Comparison of ENCODE assay signal across 15 cellular contexts in genomic region chr19:41911889-41912731, GRCh38. TPM values are rescaled to one million over a fixed set of nuclear protein-coding genes. Genes with fewer than 3 reads are reported as not detected.
DNase-seq lines count a peak whose midpoint lies in the region; ATAC-seq and TF ChIP-seq lines count a peak whose summit lies in the region.
"Had no signal": no experiment of that assay in that cellular context is flagged by ENCODE, and none has a peak within 500 bp of the region (broad histone marks: within the 10 kb centered on the region; RNA-seq: fewer than 3 reads in every experiment).

No MANE protein-coding gene starts in this region.

- H3K4me3 ChIP-seq in GM23338 (peak overlapping the region; percentile 54), mucosa of descending colon (no peak overlapping the region), mammary epithelial cell (replicated peaks in 1 of 3; ENCODE audit: insufficient read depth in 1 of 3, low read depth in 2 of 3, low read length in 3 of 3) (no peak overlapping the region)
- H3K4me3 ChIP-seq: smooth muscle cell, thyroid gland had no signal

- DNase-seq in DMS 273 (lab: John Stamatoyannopoulos, UW; ENCODE audit: unreplicated experiment) (peak; percentile 40), DMS 273 treated with DMSO at 0.1 percent for 48 hours (lab: John Stamatoyannopoulos, UW) (no peak), GM23338 (ENCODE audit: low spot score) (no peak), mucosa of descending colon (no peak), DMS153 treated with DMSO at 0.1 percent for 48 hours (lab: John Stamatoyannopoulos, UW; ENCODE audit: unreplicated experiment) (no peak), mammary epithelial cell (no peak), GDM1 (lab: John Stamatoyannopoulos, UW) (no peak)
- DNase-seq: HCEC 1CT, NCI-H1436, thyroid gland had no signal

- dilution Hi-C loops in mammary epithelial cell (cut with HindIII; ENCODE audit: low sequenced_read_pairs), result no loop called here

- H3K79me2 ChIP-seq in GM23338 (replicated peaks; ENCODE audit: insufficient read depth) (no peaks in the 10 kb centered on the region), mammary epithelial cell (ENCODE audit: insufficient read depth, low read length) (no peaks in the 10 kb centered on the region)

- peak overlapping the region; percentile 67 for H3K4me3 Mint-ChIP-seq in GM23338
- peak overlapping the region; percentile 52 for H3K4me3 Mint-ChIP-seq in activated naive CD8-positive, alpha-beta T cell

- no peak overlapping the region for H3K9ac ChIP-seq in mammary epithelial cell (ENCODE audit: insufficient read depth, low read length)

- no TSS peak for BruUV-seq in mammary epithelial cell (replicated peaks; lab: Mats Ljungman, UMichigan)

- H3K27ac ChIP-seq in GM23338 (ENCODE audit: low read depth) (no peak overlapping the region), mammary epithelial cell (ENCODE audit: insufficient read depth, low read depth, low read length) (no peak overlapping the region)
- H3K27ac ChIP-seq: 22Rv1, thyroid gland had no signal

- WGBS in mammary epithelial cell (ENCODE audit: low coverage, missing lambda C conversion rate), result 31% methylated on average over 24 of the region's 29 CpGs

- no peak for TF ChIP-seq CTCF in GM23338 (conservative IDR thresholded peaks at IDR 0.05; ENCODE audit: low read depth in 2 of 2)
- no peak for TF ChIP-seq CTCF in mucosa of descending colon (IDR thresholded peaks at IDR 0.05)
- no peak for TF ChIP-seq CTCF in mammary epithelial cell (conservative IDR thresholded peaks at IDR 0.05 in 1 of 2, IDR thresholded peaks at IDR 0.05 in 1 of 2; ENCODE audit: extremely low read depth in 1 of 2, insufficient read depth in 1 of 2, low read depth in 1 of 2, low read length in 2 of 2)

- H2AFZ ChIP-seq in GM23338, result no peak overlapping the region
- no peak overlapping the region for H2AFZ ChIP-seq in mammary epithelial cell (ENCODE audit: low read depth, low read length)

- H3K27ac Mint-ChIP-seq in GM23338, result no peak overlapping the region
- H3K27ac Mint-ChIP-seq in activated naive CD8-positive, alpha-beta T cell, result peak overlapping the region; percentile 10

- 0 out of 3 replicates have a peak, but pooled peaks cover 3% of the 10 kb centered on the region for H3K9me3 Mint-ChIP-seq in GM23338
- no peaks in the 10 kb centered on the region for H3K9me3 Mint-ChIP-seq in activated naive CD8-positive, alpha-beta T cell (ENCODE audit: low read depth)

- H3K9me3 ChIP-seq in mucosa of descending colon, result no peaks in the 10 kb centered on the region
- H3K9me3 ChIP-seq in mammary epithelial cell (replicated peaks; ENCODE audit: insufficient read depth, low read length), result no peaks in the 10 kb centered on the region
- H3K9me3 ChIP-seq: thyroid gland had no signal

- H3K36me3 Mint-ChIP-seq in GM23338 (ENCODE audit: low read depth), result no peaks in the 10 kb centered on the region; the same call in 2 of the 3 replicates
- no peaks in the 10 kb centered on the region for H3K36me3 Mint-ChIP-seq in activated naive CD8-positive, alpha-beta T cell

- ATAC-seq in GM23338 (peak; percentile 6), mucosa of descending colon (peak; percentile 4)
- ATAC-seq: Right ventricle myocardium inferior had no signal

- intact Hi-C loops in mucosa of descending colon (cut with DNase I, micrococcal nuclease) (no loop called here), mammary epithelial cell (cut with micrococcal nuclease) (no loop called here)

- in situ Hi-C loops in mammary epithelial cell (cut with MboI; ENCODE audit: low sequenced_read_pairs in 2 of 2), result no loop called here

- H3K27me3 ChIP-seq in GM23338 (ENCODE audit: insufficient read depth) (peaks cover 85% of the 10 kb centered on the region), mammary epithelial cell (ENCODE audit: insufficient read depth, low read length) (peaks cover 35% of the 10 kb centered on the region)

- H3K4me2 ChIP-seq in GM23338, result peak overlapping the region; percentile 76
- no peak overlapping the region for H3K4me2 ChIP-seq in mammary epithelial cell (ENCODE audit: insufficient read depth, low read depth, low read length)
- H3K4me2 ChIP-seq: smooth muscle cell had no signal

- 0 out of 2 replicates have a peak, but pooled peaks cover 3% of the 10 kb centered on the region for H3F3A ChIP-seq in GM23338 (replicated peaks; ENCODE audit: low read depth)

- peaks cover 5% of the 10 kb centered on the region; the same call in 1 of the 2 replicates for H3K4me1 ChIP-seq in GM23338 (ENCODE audit: insufficient read depth)
- peaks cover 3% of the 10 kb centered on the region for H3K4me1 ChIP-seq in mucosa of descending colon (ENCODE audit: low read depth)
- peaks cover 7% of the 10 kb centered on the region for H3K4me1 ChIP-seq in mammary epithelial cell (ENCODE audit: insufficient read depth, low read length)
- H3K4me1 ChIP-seq: thyroid gland had no signal

- CTCF ChIA-PET in mammary epithelial cell (lab: Charles Lee; ENCODE audit: low non-redundant PET), result no interaction called here

- H3K9me2 ChIP-seq in GM23338 (ENCODE audit: insufficient read depth), result no peaks in the 10 kb centered on the region

- peaks cover 54% of the 10 kb centered on the region for H3K27me3 Mint-ChIP-seq in GM23338 (ENCODE audit: insufficient read depth, low read depth, poor library complexity)
- no peaks in the 10 kb centered on the region for H3K27me3 Mint-ChIP-seq in activated naive CD8-positive, alpha-beta T cell

- H3K36me3 ChIP-seq in GM23338 (ENCODE audit: insufficient read depth) (no peaks in the 10 kb centered on the region), mucosa of descending colon (ENCODE audit: low read depth) (no peaks in the 10 kb centered on the region), mammary epithelial cell (ENCODE audit: insufficient read depth, low read length) (peaks cover 2% of the 10 kb centered on the region)

- peaks cover 13% of the 10 kb centered on the region for H3K4me1 Mint-ChIP-seq in GM23338
- peaks cover 37% of the 10 kb centered on the region for H3K4me1 Mint-ChIP-seq in activated naive CD8-positive, alpha-beta T cell (ENCODE audit: low read depth)

- H4K20me1 ChIP-seq in GM23338 (replicated peaks; ENCODE audit: insufficient read depth) (no peaks in the 10 kb centered on the region; the same call in 1 of the 2 replicates), mammary epithelial cell (ENCODE audit: insufficient read depth, low read length) (peaks cover 3% of the 10 kb centered on the region)

TF ChIP-seq in GM23338, 12 proteins besides CTCF, POLR2A, EP300 and RAD21 (continues in another document):
- TF ChIP-seq EZH2 (IDR thresholded peaks at IDR 0.05; ENCODE audit: low read depth, unreplicated experiment), result peak; percentile 51
- TF ChIP-seq, protein P1, sequence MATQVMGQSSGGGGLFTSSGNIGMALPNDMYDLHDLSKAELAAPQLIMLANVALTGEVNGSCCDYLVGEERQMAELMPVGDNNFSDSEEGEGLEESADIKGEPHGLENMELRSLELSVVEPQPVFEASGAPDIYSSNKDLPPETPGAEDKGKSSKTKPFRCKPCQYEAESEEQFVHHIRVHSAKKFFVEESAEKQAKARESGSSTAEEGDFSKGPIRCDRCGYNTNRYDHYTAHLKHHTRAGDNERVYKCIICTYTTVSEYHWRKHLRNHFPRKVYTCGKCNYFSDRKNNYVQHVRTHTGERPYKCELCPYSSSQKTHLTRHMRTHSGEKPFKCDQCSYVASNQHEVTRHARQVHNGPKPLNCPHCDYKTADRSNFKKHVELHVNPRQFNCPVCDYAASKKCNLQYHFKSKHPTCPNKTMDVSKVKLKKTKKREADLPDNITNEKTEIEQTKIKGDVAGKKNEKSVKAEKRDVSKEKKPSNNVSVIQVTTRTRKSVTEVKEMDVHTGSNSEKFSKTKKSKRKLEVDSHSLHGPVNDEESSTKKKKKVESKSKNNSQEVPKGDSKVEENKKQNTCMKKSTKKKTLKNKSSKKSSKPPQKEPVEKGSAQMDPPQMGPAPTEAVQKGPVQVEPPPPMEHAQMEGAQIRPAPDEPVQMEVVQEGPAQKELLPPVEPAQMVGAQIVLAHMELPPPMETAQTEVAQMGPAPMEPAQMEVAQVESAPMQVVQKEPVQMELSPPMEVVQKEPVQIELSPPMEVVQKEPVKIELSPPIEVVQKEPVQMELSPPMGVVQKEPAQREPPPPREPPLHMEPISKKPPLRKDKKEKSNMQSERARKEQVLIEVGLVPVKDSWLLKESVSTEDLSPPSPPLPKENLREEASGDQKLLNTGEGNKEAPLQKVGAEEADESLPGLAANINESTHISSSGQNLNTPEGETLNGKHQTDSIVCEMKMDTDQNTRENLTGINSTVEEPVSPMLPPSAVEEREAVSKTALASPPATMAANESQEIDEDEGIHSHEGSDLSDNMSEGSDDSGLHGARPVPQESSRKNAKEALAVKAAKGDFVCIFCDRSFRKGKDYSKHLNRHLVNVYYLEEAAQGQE (IDR thresholded peaks at IDR 0.05; ENCODE audit: unreplicated experiment), result no peak

RNA-seq across cellular contexts. Expression of gene ERFL, which starts 16.1 kb away (rescaled TPM):
- 0.69 TPM in 1 of 2 replicates, not detected in the other for total RNA-seq in GM23338 (2014; rRNA removed; shearing (Covaris generic))
- polyA plus RNA-seq in GM23338 (2016; fragmentation: Nextera tagmentation; extraction: Ambion mirVana), result 0.14 TPM in 1 of 2 replicates, not detected in the other
- total RNA-seq in mucosa of descending colon, result 1 to 10 TPM in 1 of 3 donors, under 1 TPM in 2; 0.70 to 1.1 (median 0.98) TPM
- not detected for total RNA-seq in mammary epithelial cell
- 0.03 TPM for polyA plus RNA-seq in mammary epithelial cell
- polyA minus RNA-seq in mammary epithelial cell, result not detected
- total RNA-seq: Right ventricle myocardium inferior had no signal

RNA-seq across cellular contexts. Expression of gene ARHGEF1, which starts 29.1 kb away (rescaled TPM):
- total RNA-seq in GM23338 (2014; rRNA removed; shearing (Covaris generic)), result 36.8 and 44.7 TPM in 2 replicates
- polyA plus RNA-seq in GM23338 (2016; fragmentation: Nextera tagmentation; extraction: Ambion mirVana) (41.3 and 50.8 TPM in 2 replicates), mammary epithelial cell (76.4 TPM)
- total RNA-seq in mucosa of descending colon (100 to 1,000 TPM in 1 of 3 donors, 10 to 100 TPM in 2; 84.9 to 125 (median 92.3) TPM), mammary epithelial cell (100 to 1,000 TPM in 1 of 2 donors, 10 to 100 TPM in 1; 45.5 to 121 TPM)
- polyA minus RNA-seq in mammary epithelial cell, result 53.0 TPM

RNA-seq across cellular contexts. Expression of gene CD79A, which starts 35.0 kb away (rescaled TPM):
- total RNA-seq in GM23338 (2014; rRNA removed; shearing (Covaris generic)), result not detected in 2 replicates
- 0.27 and 0.47 TPM in 2 replicates for polyA plus RNA-seq in GM23338 (2016; fragmentation: Nextera tagmentation; extraction: Ambion mirVana)
- 1 to 10 TPM; 2.7 to 7.3 (median 3.9) TPM for total RNA-seq in mucosa of descending colon
- total RNA-seq in mammary epithelial cell, result under 1 TPM in 1 of 2 donors, not detected in 1; 0.40 TPM
- 0.08 TPM for polyA plus RNA-seq in mammary epithelial cell
- polyA minus RNA-seq in mammary epithelial cell, result not detected
- total RNA-seq: bronchial epithelial cell, smooth muscle cell had no signal

RNA-seq across cellular contexts. Expression of gene RABAC1, which starts 47.0 kb away (rescaled TPM):
- total RNA-seq in GM23338 (2014; rRNA removed; shearing (Covaris generic)), result 113 and 151 TPM in 2 replicates
- polyA plus RNA-seq in GM23338 (2016; fragmentation: Nextera tagmentation; extraction: Ambion mirVana) (206 and 215 TPM in 2 replicates), mammary epithelial cell (154 TPM)
- total RNA-seq in mucosa of descending colon (100 to 1,000 TPM; 150 to 160 (median 152) TPM), mammary epithelial cell (100 to 1,000 TPM in 1 of 2 donors, 10 to 100 TPM in 1; 74.8 to 154 TPM)
- 102 TPM for polyA minus RNA-seq in mammary epithelial cell

RNA-seq across cellular contexts. Expression of gene RPS19, which starts 52.1 kb away (rescaled TPM):
- total RNA-seq in GM23338 (2014; rRNA removed; shearing (Covaris generic)), result 631 and 1,798 TPM in 2 replicates
- polyA plus RNA-seq in GM23338 (2016; fragmentation: Nextera tagmentation; extraction: Ambion mirVana) (4,053 and 4,073 TPM in 2 replicates), mammary epithelial cell (3,946 TPM)
- total RNA-seq in mucosa of descending colon (1,000 to 10,000 TPM; 1,251 to 1,696 (median 1,572) TPM), mammary epithelial cell (1,000 to 10,000 TPM in 1 of 2 donors, 100 to 1,000 TPM in 1; 530 to 2,153 TPM)
- polyA minus RNA-seq in mammary epithelial cell, result 789 TPM
